14 cellular contexts compared by ENCODE assay signal in the genomic region with DNA sequence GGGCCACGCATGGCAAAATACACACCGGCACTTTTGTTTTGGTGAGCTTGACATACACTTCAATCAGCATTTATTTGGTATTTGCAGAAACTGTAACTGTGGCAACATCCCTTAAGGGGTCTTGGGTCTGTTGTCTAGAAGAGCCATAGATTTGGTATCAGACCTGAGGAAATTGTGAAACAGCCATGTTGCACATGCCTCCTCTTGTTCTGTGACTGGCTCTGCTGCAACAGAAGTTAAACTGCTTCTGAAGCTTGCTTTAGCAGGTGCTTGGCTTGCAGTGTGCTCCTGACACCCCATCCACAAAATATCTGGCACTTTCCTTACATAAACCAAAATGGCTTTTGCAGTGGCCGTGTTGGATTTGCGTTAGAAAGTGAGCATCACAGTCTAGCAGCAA.
A peak's percentile ranks its signal among the peaks of the same experiment; 100 is the strongest.
DNase-seq lines count a peak whose midpoint lies in the region; ATAC-seq and TF ChIP-seq lines count a peak whose summit lies in the region.
"Had no signal": no experiment of that assay in that cellular context is flagged by ENCODE, and none has a peak within 500 bp of the region (broad histone marks: within the 10 kb centered on the region; RNA-seq: fewer than 3 reads in every experiment).

No MANE protein-coding gene starts in this region.

- H3K4me1 ChIP-seq in BE2C, result peaks cover 39% of the 10 kb centered on the region
- H3K4me1 ChIP-seq in GM23338 (ENCODE audit: insufficient read depth), result peaks cover 6% of the 10 kb centered on the region
- peaks cover 30% of the 10 kb centered on the region for H3K4me1 ChIP-seq in foreskin keratinocyte
- H3K4me1 ChIP-seq in suprapubic skin, result peaks cover 14% of the 10 kb centered on the region

- no peaks in the 10 kb centered on the region for H3K79me2 ChIP-seq in GM23338 (replicated peaks; ENCODE audit: insufficient read depth)

- WGBS in suprapubic skin, result 42% methylated on average over 4 of the region's 4 CpGs

- H3K27me3 ChIP-seq in BE2C, result no peaks in the 10 kb centered on the region
- H3K27me3 ChIP-seq in GM23338 (ENCODE audit: insufficient read depth), result no peaks in the 10 kb centered on the region
- no peaks in the 10 kb centered on the region for H3K27me3 ChIP-seq in foreskin keratinocyte
- peaks cover 6% of the 10 kb centered on the region for H3K27me3 ChIP-seq in suprapubic skin

- TF ChIP-seq CTCF in BE2C (IDR thresholded peaks at IDR 0.05; ENCODE audit: low read depth, low read length), result no peak
- no peak for TF ChIP-seq CTCF in GM23338 (conservative IDR thresholded peaks at IDR 0.05; ENCODE audit: low read depth in 2 of 2)
- TF ChIP-seq CTCF in foreskin keratinocyte (conservative IDR thresholded peaks at IDR 0.05), result no peak
- no peak for TF ChIP-seq CTCF in suprapubic skin (IDR thresholded peaks at IDR 0.05)
- TF ChIP-seq CTCF in endothelial cell (IDR thresholded peaks at IDR 0.05; ENCODE audit: unreplicated experiment), result no peak

- no peaks in the 10 kb centered on the region for H4K20me1 ChIP-seq in GM23338 (replicated peaks; ENCODE audit: insufficient read depth)

- 0 out of 2 replicates have a peak overlapping the region, but pooled peaks have one; percentile 56 for H2AFZ ChIP-seq in GM23338

- H3K4me3 Mint-ChIP-seq in GM23338, result no peak overlapping the region
- H3K4me3 Mint-ChIP-seq in activated T-helper 17 cell treated with anti-CD3 and anti-CD28 coated beads, Interleukin-2, amount 50 U/mL, for 72 hours, result no peak overlapping the region
- no peak overlapping the region for H3K4me3 Mint-ChIP-seq in endothelial cell (ENCODE audit: unreplicated experiment)
- H3K4me3 Mint-ChIP-seq: CD4-positive, alpha-beta memory T cell had no signal

- TF ChIP-seq EP300 in suprapubic skin (IDR thresholded peaks at IDR 0.05), result no peak

- H3K27me3 Mint-ChIP-seq in GM23338 (ENCODE audit: insufficient read depth, low read depth, poor library complexity) (no peaks in the 10 kb centered on the region), endothelial cell (ENCODE audit: unreplicated experiment) (no peaks in the 10 kb centered on the region)
- H3K27me3 Mint-ChIP-seq in activated T-helper 17 cell treated with anti-CD3 and anti-CD28 coated beads, Interleukin-2, amount 50 U/mL, for 72 hours, result no peaks in the 10 kb centered on the region
- H3K27me3 Mint-ChIP-seq: CD4-positive, alpha-beta memory T cell had no signal

- TF ChIP-seq POLR2A in suprapubic skin (IDR thresholded peaks at IDR 0.05), result no peak

- H3K9me2 ChIP-seq in GM23338 (ENCODE audit: insufficient read depth), result 0 out of 2 replicates have a peak, but pooled peaks cover 3% of the 10 kb centered on the region

- H3K27ac Mint-ChIP-seq in GM23338 (no peak overlapping the region), endothelial cell (ENCODE audit: unreplicated experiment) (no peak overlapping the region)
- H3K27ac Mint-ChIP-seq in activated T-helper 17 cell treated with anti-CD3 and anti-CD28 coated beads, Interleukin-2, amount 50 U/mL, for 72 hours, result no peak overlapping the region

- DNase-seq in BE2C (peak; percentile 36), GM23338 (ENCODE audit: low spot score) (no peak), foreskin keratinocyte (peak in 1 of 2 donors; percentile 56), suprapubic skin (ENCODE audit: low spot score in 2 of 2) (no peak), endothelial cell (ENCODE audit: low spot score) (no peak)
- no peak for DNase-seq in activated CD4-positive, alpha-beta T cell treated with anti-CD3 and anti-CD28 coated beads, Interleukin-2, amount 50 U/mL, for 48 hours
- DNase-seq: ACHN; C1 segment of cervical spinal cord; CD4-positive, alpha-beta memory T cell; DMS79; GDM1; H7 had no signal

- H3K9me3 Mint-ChIP-seq in GM23338, result no peaks in the 10 kb centered on the region
- no peaks in the 10 kb centered on the region for H3K9me3 Mint-ChIP-seq in activated T-helper 17 cell treated with anti-CD3 and anti-CD28 coated beads, Interleukin-2, amount 50 U/mL, for 72 hours
- no peaks in the 10 kb centered on the region for H3K9me3 Mint-ChIP-seq in endothelial cell (ENCODE audit: unreplicated experiment)
- H3K9me3 Mint-ChIP-seq: CD4-positive, alpha-beta memory T cell had no signal

- H3K27ac ChIP-seq in GM23338 (ENCODE audit: low read depth) (no peak overlapping the region), foreskin keratinocyte (peak overlapping the region; percentile 67), suprapubic skin (peak overlapping the region; percentile 79)
- H3K27ac ChIP-seq: HL-60 had no signal

- H3K36me3 Mint-ChIP-seq in GM23338 (ENCODE audit: low read depth) (no peaks in the 10 kb centered on the region), endothelial cell (ENCODE audit: low read depth, unreplicated experiment) (no peaks in the 10 kb centered on the region)
- no peaks in the 10 kb centered on the region for H3K36me3 Mint-ChIP-seq in activated T-helper 17 cell treated with anti-CD3 and anti-CD28 coated beads, Interleukin-2, amount 50 U/mL, for 72 hours (ENCODE audit: low read depth)
- H3K36me3 Mint-ChIP-seq: CD4-positive, alpha-beta memory T cell had no signal

- H3K4me1 Mint-ChIP-seq in GM23338, result peaks cover 29% of the 10 kb centered on the region
- H3K4me1 Mint-ChIP-seq in activated T-helper 17 cell treated with anti-CD3 and anti-CD28 coated beads, Interleukin-2, amount 50 U/mL, for 72 hours, result peaks cover 9% of the 10 kb centered on the region
- peaks cover 14% of the 10 kb centered on the region for H3K4me1 Mint-ChIP-seq in endothelial cell (ENCODE audit: unreplicated experiment)

- H3K4me2 ChIP-seq in GM23338, result no peak overlapping the region

- ATAC-seq in GM23338, result no peak
- peak; percentile 10 for ATAC-seq in foreskin keratinocyte
- ATAC-seq in activated T-helper 17 cell treated with anti-CD3 and anti-CD28 coated beads, Interleukin-2, amount 50 U/mL, for 72 hours (replicated peaks), result no peak

- no peaks in the 10 kb centered on the region for H3K36me3 ChIP-seq in BE2C
- H3K36me3 ChIP-seq in GM23338 (ENCODE audit: insufficient read depth), result no peaks in the 10 kb centered on the region
- H3K36me3 ChIP-seq in suprapubic skin, result no peaks in the 10 kb centered on the region

- H3K9me3 ChIP-seq in BE2C (no peaks in the 10 kb centered on the region), suprapubic skin (no peaks in the 10 kb centered on the region)

- H3K4me3 ChIP-seq in BE2C (ENCODE audit: low read depth, low read length) (peak overlapping the region; percentile 1; the same call in 1 of the 2 replicates), GM23338 (no peak overlapping the region), suprapubic skin (no peak overlapping the region)

- H3F3A ChIP-seq in GM23338 (replicated peaks; ENCODE audit: low read depth), result no peaks in the 10 kb centered on the region

TF ChIP-seq in GM23338, 12 proteins besides CTCF, POLR2A, EP300 and RAD21 (continues in another document):
- TF ChIP-seq NANOG (IDR thresholded peaks at IDR 0.05; ENCODE audit: borderline replicate concordance) (no peak), CREB1 (CRISPR knock-in tag; IDR thresholded peaks at IDR 0.05; ENCODE audit: low read depth) (no peak), EZH2phosphoT487 (IDR thresholded peaks at IDR 0.05; ENCODE audit: unreplicated experiment) (no peak), EZH2 (IDR thresholded peaks at IDR 0.05; ENCODE audit: low read depth, unreplicated experiment) (no peak), ZNF114 (CRISPR knock-in tag; IDR thresholded peaks at IDR 0.05) (no peak), ZNF331 (CRISPR knock-in tag; IDR thresholded peaks at IDR 0.05; ENCODE audit: low read depth) (no peak)
- TF ChIP-seq, protein P1, sequence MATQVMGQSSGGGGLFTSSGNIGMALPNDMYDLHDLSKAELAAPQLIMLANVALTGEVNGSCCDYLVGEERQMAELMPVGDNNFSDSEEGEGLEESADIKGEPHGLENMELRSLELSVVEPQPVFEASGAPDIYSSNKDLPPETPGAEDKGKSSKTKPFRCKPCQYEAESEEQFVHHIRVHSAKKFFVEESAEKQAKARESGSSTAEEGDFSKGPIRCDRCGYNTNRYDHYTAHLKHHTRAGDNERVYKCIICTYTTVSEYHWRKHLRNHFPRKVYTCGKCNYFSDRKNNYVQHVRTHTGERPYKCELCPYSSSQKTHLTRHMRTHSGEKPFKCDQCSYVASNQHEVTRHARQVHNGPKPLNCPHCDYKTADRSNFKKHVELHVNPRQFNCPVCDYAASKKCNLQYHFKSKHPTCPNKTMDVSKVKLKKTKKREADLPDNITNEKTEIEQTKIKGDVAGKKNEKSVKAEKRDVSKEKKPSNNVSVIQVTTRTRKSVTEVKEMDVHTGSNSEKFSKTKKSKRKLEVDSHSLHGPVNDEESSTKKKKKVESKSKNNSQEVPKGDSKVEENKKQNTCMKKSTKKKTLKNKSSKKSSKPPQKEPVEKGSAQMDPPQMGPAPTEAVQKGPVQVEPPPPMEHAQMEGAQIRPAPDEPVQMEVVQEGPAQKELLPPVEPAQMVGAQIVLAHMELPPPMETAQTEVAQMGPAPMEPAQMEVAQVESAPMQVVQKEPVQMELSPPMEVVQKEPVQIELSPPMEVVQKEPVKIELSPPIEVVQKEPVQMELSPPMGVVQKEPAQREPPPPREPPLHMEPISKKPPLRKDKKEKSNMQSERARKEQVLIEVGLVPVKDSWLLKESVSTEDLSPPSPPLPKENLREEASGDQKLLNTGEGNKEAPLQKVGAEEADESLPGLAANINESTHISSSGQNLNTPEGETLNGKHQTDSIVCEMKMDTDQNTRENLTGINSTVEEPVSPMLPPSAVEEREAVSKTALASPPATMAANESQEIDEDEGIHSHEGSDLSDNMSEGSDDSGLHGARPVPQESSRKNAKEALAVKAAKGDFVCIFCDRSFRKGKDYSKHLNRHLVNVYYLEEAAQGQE (IDR thresholded peaks at IDR 0.05; ENCODE audit: unreplicated experiment), result no peak
- TF ChIP-seq, protein P2, sequence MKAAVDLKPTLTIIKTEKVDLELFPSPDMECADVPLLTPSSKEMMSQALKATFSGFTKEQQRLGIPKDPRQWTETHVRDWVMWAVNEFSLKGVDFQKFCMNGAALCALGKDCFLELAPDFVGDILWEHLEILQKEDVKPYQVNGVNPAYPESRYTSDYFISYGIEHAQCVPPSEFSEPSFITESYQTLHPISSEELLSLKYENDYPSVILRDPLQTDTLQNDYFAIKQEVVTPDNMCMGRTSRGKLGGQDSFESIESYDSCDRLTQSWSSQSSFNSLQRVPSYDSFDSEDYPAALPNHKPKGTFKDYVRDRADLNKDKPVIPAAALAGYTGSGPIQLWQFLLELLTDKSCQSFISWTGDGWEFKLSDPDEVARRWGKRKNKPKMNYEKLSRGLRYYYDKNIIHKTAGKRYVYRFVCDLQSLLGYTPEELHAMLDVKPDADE (IDR thresholded peaks at IDR 0.05), result no peak
